ENCODE assay signal across 10 cellular contexts in genomic region chr17:44365051-44365450, GRCh38. TPM values are rescaled to one million over a fixed set of nuclear protein-coding genes. Genes with fewer than 3 reads are reported as not detected.
A peak's percentile ranks its signal among the peaks of the same experiment; 100 is the strongest.
DNase-seq lines count a peak whose midpoint lies in the region; ATAC-seq and TF ChIP-seq lines count a peak whose summit lies in the region.
"Not testable (repeated sequence)": the region's sequence is repeated elsewhere in the genome, so short reads cannot be mapped to it uniquely, and the experiment has no call there.
"Had no signal": no experiment of that assay in that cellular context is flagged by ENCODE, and none has a peak within 500 bp of the region (broad histone marks: within the 10 kb centered on the region; RNA-seq: fewer than 3 reads in every experiment).

No MANE protein-coding gene starts in this region.

- H3K4me1 Mint-ChIP-seq in CD4-positive, alpha-beta T cell (ENCODE audit: low read depth); T-helper 2 cell treated with Interferon-gamma antibody and Interleukin-4, amounts not matched to agents 5 μg/mL and 100 μg/mL, for 36 hours (ENCODE audit: low read depth); activated naive CD4-positive, alpha-beta T cell treated with anti-CD3 and anti-CD28 coated beads, Interleukin-2, amount 50 U/mL, for 24 hours; effector memory CD8-positive, alpha-beta T cell (ENCODE audit: low read depth in 2 of 2): not testable (repeated sequence)
- peaks cover 34% of the 10 kb centered on the region for H3K4me1 Mint-ChIP-seq in mesothelial cell of epicardium
- peaks cover 33% of the 10 kb centered on the region for H3K4me1 Mint-ChIP-seq in nephron
- H3K4me1 Mint-ChIP-seq in progenitor cell of endocrine pancreas (ENCODE audit: low read depth): peaks cover 15% of the 10 kb centered on the region

- intact Hi-C loops in CD4-positive, alpha-beta T cell (cut with DNase I, micrococcal nuclease): not testable (repeated sequence)

- not testable (repeated sequence) for DNase-seq in CD4-positive, alpha-beta T cell; T-helper 2 cell treated with Interferon-gamma antibody and Interleukin-4, amounts not matched to agents 5 μg/mL and 100 μg/mL, for 36 hours (ENCODE audit: low spot score); effector memory CD8-positive, alpha-beta T cell; mesothelial cell of epicardium (ENCODE audit: low spot score in 2 of 2, unreplicated experiment in 2 of 2); progenitor cell of endocrine pancreas (ENCODE audit: low spot score, unreplicated experiment)

- H3K27ac ChIP-seq in CD4-positive, alpha-beta T cell (ENCODE audit: low read depth, low read length): not testable (repeated sequence)

- H3K9me3 ChIP-seq in CD4-positive, alpha-beta T cell (ENCODE audit: control insufficient read depth, low read length): not testable (repeated sequence)

- CTCF ChIA-PET in CD4-positive, alpha-beta T cell (lab: Charles Lee): not testable (repeated sequence)

- not testable (repeated sequence) for H3K36me3 Mint-ChIP-seq in CD4-positive, alpha-beta T cell (ENCODE audit: low read depth); T-helper 2 cell treated with Interferon-gamma antibody and Interleukin-4, amounts not matched to agents 5 μg/mL and 100 μg/mL, for 36 hours (ENCODE audit: low read depth); activated naive CD4-positive, alpha-beta T cell treated with anti-CD3 and anti-CD28 coated beads, Interleukin-2, amount 50 U/mL, for 24 hours; effector memory CD8-positive, alpha-beta T cell (ENCODE audit: insufficient read depth); mesothelial cell of epicardium; nephron (ENCODE audit: low read depth); progenitor cell of endocrine pancreas (ENCODE audit: insufficient read depth)

- POLR2A ChIA-PET in CD4-positive, alpha-beta T cell (lab: Charles Lee): not testable (repeated sequence)

- peak overlapping the region; percentile 37 for H3K4me3 Mint-ChIP-seq in CD4-positive, alpha-beta T cell
- peak overlapping the region; percentile 43 for H3K4me3 Mint-ChIP-seq in T-helper 2 cell treated with Interferon-gamma antibody and Interleukin-4, amounts not matched to agents 5 μg/mL and 100 μg/mL, for 36 hours
- H3K4me3 Mint-ChIP-seq in activated naive CD4-positive, alpha-beta T cell treated with anti-CD3 and anti-CD28 coated beads, Interleukin-2, amount 50 U/mL, for 24 hours: peak overlapping the region; percentile 57
- H3K4me3 Mint-ChIP-seq in effector memory CD8-positive, alpha-beta T cell: peak overlapping the region; percentile 70 to 78
- peak overlapping the region; percentile 82 for H3K4me3 Mint-ChIP-seq in mesothelial cell of epicardium
- H3K4me3 Mint-ChIP-seq in nephron: peak overlapping the region; percentile 86 to 95 (median 94)
- peak overlapping the region; percentile 77 for H3K4me3 Mint-ChIP-seq in progenitor cell of endocrine pancreas (ENCODE audit: low read depth)

- peaks cover 58% of the 10 kb centered on the region for H3K27me3 Mint-ChIP-seq in CD4-positive, alpha-beta T cell
- H3K27me3 Mint-ChIP-seq in T-helper 2 cell treated with Interferon-gamma antibody and Interleukin-4, amounts not matched to agents 5 μg/mL and 100 μg/mL, for 36 hours (ENCODE audit: low read depth): peaks cover 48% of the 10 kb centered on the region
- H3K27me3 Mint-ChIP-seq in activated naive CD4-positive, alpha-beta T cell treated with anti-CD3 and anti-CD28 coated beads, Interleukin-2, amount 50 U/mL, for 24 hours: peaks cover 16% of the 10 kb centered on the region
- H3K27me3 Mint-ChIP-seq in effector memory CD8-positive, alpha-beta T cell: peaks cover 37 to 57% of the 10 kb centered on the region in 2 donors
- H3K27me3 Mint-ChIP-seq in mesothelial cell of epicardium (ENCODE audit: low read depth): peaks cover 25% of the 10 kb centered on the region
- peaks cover 17% of the 10 kb centered on the region for H3K27me3 Mint-ChIP-seq in nephron (ENCODE audit: low read depth)
- H3K27me3 Mint-ChIP-seq in progenitor cell of endocrine pancreas: peaks cover 29% of the 10 kb centered on the region

- H3K27me3 ChIP-seq in CD4-positive, alpha-beta T cell (ENCODE audit: control insufficient read depth, insufficient read depth, low read length): peaks cover 21% of the 10 kb centered on the region

- TF ChIP-seq CTCF in CD4-positive, alpha-beta T cell (IDR thresholded peaks at IDR 0.05); mesothelial cell of epicardium (IDR thresholded peaks at IDR 0.05; ENCODE audit: unreplicated experiment); nephron (IDR thresholded peaks at IDR 0.05; ENCODE audit: unreplicated experiment in 3 of 3); progenitor cell of endocrine pancreas (IDR thresholded peaks at IDR 0.05; ENCODE audit: unreplicated experiment): not testable (repeated sequence)

- not testable (repeated sequence) for H3K27ac Mint-ChIP-seq in CD4-positive, alpha-beta T cell; T-helper 2 cell treated with Interferon-gamma antibody and Interleukin-4, amounts not matched to agents 5 μg/mL and 100 μg/mL, for 36 hours; activated naive CD4-positive, alpha-beta T cell treated with anti-CD3 and anti-CD28 coated beads, Interleukin-2, amount 50 U/mL, for 24 hours; effector memory CD8-positive, alpha-beta T cell; mesothelial cell of epicardium; progenitor cell of endocrine pancreas
- peak overlapping the region in 2 of 3 experiments; percentile 15 to 56 for H3K27ac Mint-ChIP-seq in nephron

- ATAC-seq in CD4-positive, alpha-beta T cell (ENCODE audit: poor library complexity); effector memory CD8-positive, alpha-beta T cell (replicated peaks): not testable (repeated sequence)

- not testable (repeated sequence) for H3K9me3 Mint-ChIP-seq in CD4-positive, alpha-beta T cell; T-helper 2 cell treated with Interferon-gamma antibody and Interleukin-4, amounts not matched to agents 5 μg/mL and 100 μg/mL, for 36 hours; activated naive CD4-positive, alpha-beta T cell treated with anti-CD3 and anti-CD28 coated beads, Interleukin-2, amount 50 U/mL, for 24 hours; effector memory CD8-positive, alpha-beta T cell; mesothelial cell of epicardium; nephron; progenitor cell of endocrine pancreas (ENCODE audit: low read depth)

RNA-seq across cellular contexts. Expression of gene FAM171A2, which starts 1.4 kb away (rescaled TPM):
- under 1 TPM; 0.08 to 0.19 TPM for total RNA-seq in CD4-positive, alpha-beta T cell
- total RNA-seq in mesothelial cell of epicardium: 58.0 to 64.7 TPM (median 60.7 TPM) in 3 replicates
- 39.9 and 42.5 TPM in 2 replicates for total RNA-seq in progenitor cell of endocrine pancreas

RNA-seq across cellular contexts. Expression of gene GRN, which starts 19.9 kb away (rescaled TPM):
- total RNA-seq in CD4-positive, alpha-beta T cell: 10 to 100 TPM; 15.3 to 16.1 TPM
- 128 to 144 TPM (median 137 TPM) in 3 replicates for total RNA-seq in mesothelial cell of epicardium
- total RNA-seq in progenitor cell of endocrine pancreas: 97.9 and 99.7 TPM in 2 replicates

RNA-seq across cellular contexts. Expression of gene ITGA2B, which starts 24.4 kb away (rescaled TPM):
- under 1 TPM; 0.85 to 0.87 TPM for total RNA-seq in CD4-positive, alpha-beta T cell
- total RNA-seq in mesothelial cell of epicardium (12.2 to 15.9 TPM (median 13.6 TPM) in 3 replicates), progenitor cell of endocrine pancreas (1.2 and 2.6 TPM in 2 replicates)
- total RNA-seq: HT1080 had no signal

RNA-seq across cellular contexts. Expression of gene SLC25A39, which starts 40.4 kb away (rescaled TPM):
- total RNA-seq in CD4-positive, alpha-beta T cell: 10 to 100 TPM; 55.5 to 65.5 TPM
- total RNA-seq in mesothelial cell of epicardium: 106 to 113 TPM (median 112 TPM) in 3 replicates
- total RNA-seq in progenitor cell of endocrine pancreas: 129 and 139 TPM in 2 replicates

RNA-seq across cellular contexts. Expression of gene RUNDC3A, which starts 56.6 kb away (rescaled TPM):
- not detected for total RNA-seq in CD4-positive, alpha-beta T cell
- total RNA-seq in mesothelial cell of epicardium (0.34 to 0.60 TPM (median 0.53 TPM) in 3 replicates), progenitor cell of endocrine pancreas (8.4 and 9.3 TPM in 2 replicates)
- total RNA-seq: A172, HepG2 had no signal

Comparison
In these comparisons a context has a peak if more than half of its experiments do, and no peak if none do; other contexts are left out.
1. H3K4me3 Mint-ChIP-seq: peak in every context shown above with its lines; median percentile 94 in nephron; 82 in mesothelial cell of epicardium; 77 in progenitor cell of endocrine pancreas; 74 in effector memory CD8-positive, alpha-beta T cell; 57 in activated naive CD4-positive, alpha-beta T cell treated with anti-CD3 and anti-CD28 coated beads, Interleukin-2, amount 50 U/mL, for 24 hours; 43 in T-helper 2 cell treated with Interferon-gamma antibody and Interleukin-4, amounts not matched to agents 5 μg/mL and 100 μg/mL, for 36 hours; 37 in CD4-positive, alpha-beta T cell.
2. RNA of gene FAM171A2, which starts 1.4 kb away (total RNA-seq): 58.0 to 64.7 TPM in mesothelial cell of epicardium and 39.9 to 42.5 TPM in progenitor cell of endocrine pancreas; 0.08 to 0.19 TPM in CD4-positive, alpha-beta T cell; every median in the first group is over 10 times any median in the second.